Comparison of ENCODE assay signal across 21 cellular contexts in the genomic region with DNA sequence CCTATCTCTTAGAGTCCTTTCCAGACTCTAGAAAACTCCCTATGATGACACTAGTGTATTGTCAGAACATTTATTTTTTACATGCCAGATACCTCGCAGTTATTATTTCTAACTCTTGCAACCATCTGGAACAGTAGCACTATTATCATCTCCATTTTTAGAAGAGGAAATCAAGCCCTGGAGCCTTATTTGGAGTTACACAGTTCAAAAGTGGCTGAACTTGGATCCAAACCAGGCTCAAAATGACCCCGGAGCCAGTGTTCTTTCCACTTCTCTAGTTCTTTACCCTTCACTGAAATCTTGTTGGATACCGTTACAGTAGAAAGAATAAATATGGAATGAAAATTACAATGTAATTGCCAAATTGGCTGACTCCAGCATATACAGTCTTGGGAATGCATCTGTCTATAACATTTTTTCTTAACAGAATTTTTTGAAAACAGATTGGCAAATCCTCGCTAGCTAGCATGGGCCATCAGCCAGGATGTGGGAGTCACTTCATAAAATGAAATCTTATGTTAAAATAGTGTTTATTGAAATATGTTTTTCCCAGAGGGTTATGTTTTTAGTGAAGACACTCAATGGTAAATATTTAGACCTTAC.
DNase-seq lines count a peak whose midpoint lies in the region; ATAC-seq and TF ChIP-seq lines count a peak whose summit lies in the region.
"Had no signal": no experiment of that assay in that cellular context is flagged by ENCODE, and none has a peak within 500 bp of the region (broad histone marks: within the 10 kb centered on the region; RNA-seq: fewer than 3 reads in every experiment).

No MANE protein-coding gene starts in this region.

- intact Hi-C loops in right lobe of liver (cut with DNase I): no loop called here
- intact Hi-C loops in left ventricle myocardium superior (cut with micrococcal nuclease): no loop called here

- ATAC-seq in right lobe of liver (no peak), left ventricle myocardium superior (peak; percentile 61)
- ATAC-seq: A549, GM12878 had no signal

- H3K36me3 ChIP-seq in liver (ENCODE audit: control insufficient read depth in 4 of 4, insufficient read depth in 3 of 4, low read depth in 1 of 4, low read length in 3 of 4): no peaks in the 10 kb centered on the region
- H3K36me3 ChIP-seq in right lobe of liver: no peaks in the 10 kb centered on the region
- H3K36me3 ChIP-seq in thymus (ENCODE audit: control insufficient read depth, insufficient read depth): no peaks in the 10 kb centered on the region
- H3K36me3 ChIP-seq: BE2C, SJCRH30 had no signal

- H3K4me3 ChIP-seq in liver (ENCODE audit: low read depth in 1 of 3, low read length in 3 of 3) (no peak overlapping the region), right lobe of liver (no peak overlapping the region), thymus (ENCODE audit: low read length) (no peak overlapping the region)
- H3K4me3 ChIP-seq: A549, GM12878, SJCRH30 had no signal

- no peak for TF ChIP-seq RAD21 in liver (IDR thresholded peaks at IDR 0.05)

- TF ChIP-seq CTCF in liver (IDR thresholded peaks at IDR 0.05; ENCODE audit: low read depth, low read length, missing input control) (no peak), right lobe of liver (IDR thresholded peaks at IDR 0.05) (no peak)

- H3K4me1 ChIP-seq in liver (ENCODE audit: control insufficient read depth in 4 of 4, insufficient read depth in 4 of 4, low read length in 3 of 4): no peaks in the 10 kb centered on the region
- H3K4me1 ChIP-seq in right lobe of liver: no peaks in the 10 kb centered on the region
- no peaks in the 10 kb centered on the region for H3K4me1 ChIP-seq in thymus (ENCODE audit: control insufficient read depth, insufficient read depth, low read length)
- H3K4me1 ChIP-seq: A549, BE2C, SJCRH30 had no signal

- no peak overlapping the region for H3K9ac ChIP-seq in liver (ENCODE audit: low read depth in 1 of 2, low read length in 2 of 2)

- no peaks in the 10 kb centered on the region for H3K27me3 ChIP-seq in liver (ENCODE audit: control insufficient read depth in 4 of 4, insufficient read depth in 4 of 4, low read length in 3 of 4)
- H3K27me3 ChIP-seq in right lobe of liver: no peaks in the 10 kb centered on the region
- H3K27me3 ChIP-seq in thymus (ENCODE audit: control insufficient read depth, insufficient read depth): no peaks in the 10 kb centered on the region
- H3K27me3 ChIP-seq: BE2C, SJCRH30 had no signal

- H3K27ac ChIP-seq in liver (ENCODE audit: low read depth in 1 of 2, low read length in 2 of 2): no peak overlapping the region
- no peak overlapping the region for H3K27ac ChIP-seq in right lobe of liver
- H3K27ac ChIP-seq in thymus (ENCODE audit: low read depth): peak overlapping the region; percentile 33
- H3K27ac ChIP-seq: A549, SJCRH30 had no signal

- no peaks in the 10 kb centered on the region for H3K9me3 ChIP-seq in liver (ENCODE audit: control insufficient read depth in 4 of 4, low read length in 3 of 4)
- H3K9me3 ChIP-seq in right lobe of liver: no peaks in the 10 kb centered on the region
- H3K9me3 ChIP-seq in thymus (ENCODE audit: control insufficient read depth): no peaks in the 10 kb centered on the region
- H3K9me3 ChIP-seq: A549, BE2C, SJCRH30 had no signal

- no peak for TF ChIP-seq POLR2A in right lobe of liver (IDR thresholded peaks at IDR 0.05)

- no peak for DNase-seq in right lobe of liver
- DNase-seq in fibroblast of peridontal ligament (ENCODE audit: extremely low read depth): peak; percentile 73
- no peak for DNase-seq in left ventricle myocardium superior
- DNase-seq in NCI-H187 treated with DMSO at 0.1 percent for 48 hours (lab: John Stamatoyannopoulos, UW): no peak
- DNase-seq in NCI-H345 treated with DMSO at 0.1 percent for 48 hours (lab: John Stamatoyannopoulos, UW; ENCODE audit: unreplicated experiment): no peak
- DNase-seq in COLO668 (lab: John Stamatoyannopoulos, UW; ENCODE audit: unreplicated experiment): no peak
- DNase-seq: BE2C; DMS 273 treated with DMSO at 0.1 percent for 48 hours; DMS79 treated with DMSO at 0.1 percent for 48 hours; H7; Karpas-422; MV-4-11; NCI-H1105 treated with DMSO at 0.1 percent for 48 hours; NCI-H2081 treated with DMSO at 0.1 percent for 48 hours; NCI-H2171 treated with DMSO at 0.1 percent for 48 hours; NK-92 treated with Interleukin-12 subunit alpha and Interleukin-12 subunit beta, amount 100 ng/mL, for 24 hours; SJCRH30 had no signal

- 84% methylated on average over 4 of the region's 4 CpGs for WGBS in liver
- 65% methylated on average over 4 of the region's 4 CpGs for WGBS in right lobe of liver (ENCODE audit: insufficient coverage, low coverage, low lambda C conversion rate, missing lambda C conversion rate)
- 93% methylated on average over 4 of the region's 4 CpGs for WGBS in thymus

TF ChIP-seq in liver, 16 proteins besides CTCF, POLR2A, EP300 and RAD21:
- peak; percentile 93 for TF ChIP-seq NR2F2 (IDR thresholded peaks at IDR 0.05)
- TF ChIP-seq, protein P1, sequence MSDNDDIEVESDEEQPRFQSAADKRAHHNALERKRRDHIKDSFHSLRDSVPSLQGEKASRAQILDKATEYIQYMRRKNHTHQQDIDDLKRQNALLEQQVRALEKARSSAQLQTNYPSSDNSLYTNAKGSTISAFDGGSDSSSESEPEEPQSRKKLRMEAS (IDR thresholded peaks at IDR 0.05): no peak
- no peak for TF ChIP-seq FOXA1 (IDR thresholded peaks at IDR 0.05)
- TF ChIP-seq RXRA (IDR thresholded peaks at IDR 0.05): peak; percentile 20 to 38
- TF ChIP-seq GABPA (IDR thresholded peaks at IDR 0.05 in 1 of 2, conservative IDR thresholded peaks at IDR 0.05 in 1 of 2): no peak
